Comparison of ENCODE assay signal across 1 cellular context in genomic region chr11:22742149-22742548, GRCh38.
TF ChIP-seq lines count a peak whose summit lies in the region.

No MANE protein-coding gene starts in this region.

TF ChIP-seq in GM12878, 131 proteins besides CTCF, POLR2A, EP300 and RAD21 (continued from another document):
- no peak; the same call in 1 of the 2 replicates for TF ChIP-seq ZBTB40 (IDR thresholded peaks at IDR 0.05; ENCODE audit: borderline replicate concordance)
- peak; percentile 92 for TF ChIP-seq IKZF2 (IDR thresholded peaks at IDR 0.05)
- no peak for TF ChIP-seq NR2C2 (IDR thresholded peaks at IDR 0.05; ENCODE audit: borderline replicate concordance, control insufficient read depth, insufficient read length, low read depth)
- 0 out of 2 replicates have a peak, but pooled peaks have one; percentile 34 for TF ChIP-seq GATAD2B (conservative IDR thresholded peaks at IDR 0.05; ENCODE audit: low read depth)
- no peak for TF ChIP-seq ZSCAN29 (IDR thresholded peaks at IDR 0.05)
- no peak for TF ChIP-seq ETV6 (conservative IDR thresholded peaks at IDR 0.05 in 1 of 2, IDR thresholded peaks at IDR 0.05 in 1 of 2; ENCODE audit: borderline replicate concordance in 1 of 2, low read depth in 1 of 2)
- TF ChIP-seq RB1 (IDR thresholded peaks at IDR 0.05; ENCODE audit: borderline replicate concordance) = no peak
- no peak for TF ChIP-seq SPI1 (IDR thresholded peaks at IDR 0.05; ENCODE audit: borderline replicate concordance, insufficient read depth, low read depth, low read length)
- peak; percentile 48; the same call in 1 of the 2 replicates for TF ChIP-seq BMI1 (IDR thresholded peaks at IDR 0.05; ENCODE audit: borderline replicate concordance)
- TF ChIP-seq EGR1 (IDR thresholded peaks at IDR 0.05; ENCODE audit: borderline replicate concordance in 1 of 2, low read depth in 2 of 2, low read length in 2 of 2) = no peak
- TF ChIP-seq YBX1 (IDR thresholded peaks at IDR 0.05) = no peak
- peak; percentile 50; the same call in 1 of the 2 replicates for TF ChIP-seq NR2F1 (conservative IDR thresholded peaks at IDR 0.05)
- TF ChIP-seq TCF3 (IDR thresholded peaks at IDR 0.05; ENCODE audit: borderline replicate concordance, insufficient read depth, low read depth, low read length) = no peak
- peak in 1 of 2 experiments; percentile 6; a peak in 1 of 4 replicates for TF ChIP-seq BHLHE40 (IDR thresholded peaks at IDR 0.05; ENCODE audit: borderline replicate concordance in 1 of 2, low read depth in 2 of 2, low read length in 1 of 2)
- TF ChIP-seq CBX5 (IDR thresholded peaks at IDR 0.05; ENCODE audit: low read depth) = no peak
- TF ChIP-seq DPF2 (IDR thresholded peaks at IDR 0.05) = peak; percentile 84; the same call in 1 of the 2 replicates
- TF ChIP-seq FOXM1 (IDR thresholded peaks at IDR 0.05; ENCODE audit: low read depth, low read length) = no peak
- TF ChIP-seq SKIL (IDR thresholded peaks at IDR 0.05; ENCODE audit: low read depth, poor library complexity, severe bottlenecking) = peak; percentile 62
- peak; percentile 77; the same call in 1 of the 2 replicates for TF ChIP-seq NBN (IDR thresholded peaks at IDR 0.05)
